ENCODE assay signal across 11 cellular contexts in the genomic region with DNA sequence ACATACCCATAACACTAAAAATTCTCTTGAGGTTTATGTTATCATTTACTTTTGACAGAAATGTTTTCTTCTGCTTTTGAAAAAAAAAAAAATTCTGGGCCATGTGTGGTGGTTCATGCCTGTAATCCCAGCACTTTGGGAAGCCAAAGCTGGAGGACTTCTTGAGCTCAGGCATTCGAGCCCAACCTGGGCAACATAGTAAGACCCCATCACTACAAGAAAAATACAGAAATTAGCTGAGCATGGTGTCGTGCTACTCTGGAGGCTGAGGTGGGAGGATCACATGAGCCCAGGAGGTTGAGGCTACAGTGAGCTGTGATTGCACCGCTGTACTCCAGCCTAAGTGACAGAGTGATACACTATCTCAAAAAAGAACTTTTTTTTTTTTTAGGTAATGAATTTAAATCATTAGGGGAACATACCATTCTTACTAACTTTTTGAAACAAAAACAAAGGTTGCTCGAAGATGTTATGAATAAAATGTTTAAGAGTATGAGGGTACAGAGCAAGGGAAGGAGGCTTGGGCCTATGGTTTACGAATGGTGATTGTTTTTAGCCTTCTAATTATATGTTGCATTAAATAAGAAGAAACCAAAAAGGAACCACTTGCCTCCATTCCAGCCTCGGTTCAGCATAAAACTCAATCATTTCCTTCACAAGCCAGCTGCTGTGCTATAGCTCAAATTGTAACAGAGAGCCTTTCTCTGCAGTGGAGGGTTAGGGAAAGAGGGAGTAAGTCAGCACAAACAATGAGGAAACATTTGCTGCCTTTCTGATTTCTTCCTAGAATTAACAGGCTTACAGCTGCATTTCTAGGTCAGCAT.
A peak's percentile ranks its signal among the peaks of the same experiment; 100 is the strongest.
DNase-seq lines count a peak whose midpoint lies in the region; ATAC-seq and TF ChIP-seq lines count a peak whose summit lies in the region.
"Had no signal": no experiment of that assay in that cellular context is flagged by ENCODE, and none has a peak within 500 bp of the region (broad histone marks: within the 10 kb centered on the region; RNA-seq: fewer than 3 reads in every experiment).

No MANE protein-coding gene starts in this region.

- 97% methylated on average over 3 of the region's 6 CpGs for WGBS in HUES64
- WGBS in smooth muscle cell (ENCODE audit: low lambda C conversion rate) = 78% methylated on average over 6 of the region's 6 CpGs

- intact Hi-C loops in left lung (cut with DNase I) = no loop called here

- H3K9me3 ChIP-seq in HUES64 (ENCODE audit: insufficient read depth, low read depth, low read length) (no peaks in the 10 kb centered on the region), left lung (no peaks in the 10 kb centered on the region), smooth muscle cell (replicated peaks; ENCODE audit: low read depth) (no peaks in the 10 kb centered on the region)

- peak overlapping the region; percentile 63 for H3K27ac ChIP-seq in HUES64 (ENCODE audit: low read depth, low read length)
- peak overlapping the region; percentile 71 to 77 for H3K27ac ChIP-seq in left lung
- H3K27ac ChIP-seq in smooth muscle cell (ENCODE audit: low read depth) = peak overlapping the region; percentile 95

- TF ChIP-seq CTCF in left lung (IDR thresholded peaks at IDR 0.05) = no peak
- TF ChIP-seq CTCF in smooth muscle cell (IDR thresholded peaks at IDR 0.05; ENCODE audit: borderline replicate concordance, insufficient read depth, poor library complexity, severe bottlenecking) = no peak

- peaks cover 35% of the 10 kb centered on the region for H3K4me1 ChIP-seq in HUES64 (ENCODE audit: insufficient read depth, low read length)
- H3K4me1 ChIP-seq in left lung = peaks cover 14 to 35% of the 10 kb centered on the region in 2 donors
- peaks cover 44% of the 10 kb centered on the region for H3K4me1 ChIP-seq in smooth muscle cell (ENCODE audit: low read depth)

- no peaks in the 10 kb centered on the region for H3K27me3 ChIP-seq in HUES64 (ENCODE audit: insufficient read depth, low read length)
- H3K27me3 ChIP-seq in left lung = no peaks in the 10 kb centered on the region
- no peaks in the 10 kb centered on the region for H3K27me3 ChIP-seq in smooth muscle cell (ENCODE audit: low read depth)

- no peak overlapping the region for H3K4me3 ChIP-seq in HUES64 (ENCODE audit: low read length)
- no peak overlapping the region for H3K4me3 ChIP-seq in left lung
- peak overlapping the region; percentile 30 for H3K4me3 ChIP-seq in smooth muscle cell

- peak; percentile 38 for ATAC-seq in left lung
- no peak for ATAC-seq in GM18909 (IDR thresholded peaks at IDR 0.05; ENCODE audit: poor library complexity, unreplicated experiment)
- no peak for ATAC-seq in HG02588 (IDR thresholded peaks at IDR 0.05; ENCODE audit: unreplicated experiment)

- H4K20me1 ChIP-seq in smooth muscle cell (ENCODE audit: low read depth) = no peaks in the 10 kb centered on the region

- peaks cover 18% of the 10 kb centered on the region for H3F3A ChIP-seq in smooth muscle cell (ENCODE audit: low read depth)

- DNase-seq in cerebellum (ENCODE audit: low spot score) (peak; percentile 41), left lung (no peak), smooth muscle cell (lab: John Stamatoyannopoulos, UW; ENCODE audit: unreplicated experiment) (no peak), NAMALWA (ENCODE audit: low spot score) (no peak), SHP77 (lab: John Stamatoyannopoulos, UW) (no peak)
- DNase-seq: erythroblast, GOT3, NCI-H1105 had no signal

- peak overlapping the region; percentile 88 for H2AFZ ChIP-seq in smooth muscle cell (ENCODE audit: low read depth)

- peak overlapping the region; percentile 79 for H3K4me2 ChIP-seq in smooth muscle cell

- no peaks in the 10 kb centered on the region for H3K79me2 ChIP-seq in smooth muscle cell (ENCODE audit: low read depth)

- H3K36me3 ChIP-seq in HUES64 (ENCODE audit: insufficient read depth, low read length) (no peaks in the 10 kb centered on the region), left lung (no peaks in the 10 kb centered on the region), smooth muscle cell (ENCODE audit: low read depth) (no peaks in the 10 kb centered on the region)

- H3K9ac ChIP-seq in HUES64 (ENCODE audit: low read depth, low read length) (peak overlapping the region; percentile 47; the same call in 1 of the 2 replicates), smooth muscle cell (ENCODE audit: low read depth) (peak overlapping the region; percentile 78)
